Comparison of ENCODE assay signal across 14 cellular contexts in genomic region chr2:8565399-8566154, GRCh38.
DNase-seq lines count a peak whose midpoint lies in the region; ATAC-seq, FAIRE-seq and TF ChIP-seq lines count a peak whose summit lies in the region.
"Had no signal": no experiment of that assay in that cellular context is flagged by ENCODE, and none has a peak within 500 bp of the region (broad histone marks: within the 10 kb centered on the region; RNA-seq: fewer than 3 reads in every experiment).

No MANE protein-coding gene starts in this region.

- H3K4me1 ChIP-seq in RWPE2 (ENCODE audit: insufficient read depth, poor library complexity, severe bottlenecking), result no peaks in the 10 kb centered on the region
- peaks cover 0 to 3% of the 10 kb centered on the region in 2 donors for H3K4me1 ChIP-seq in kidney (ENCODE audit: control insufficient read depth in 1 of 2, insufficient read depth in 1 of 2, low read depth in 1 of 2, low read length in 2 of 2)
- no peaks in the 10 kb centered on the region for H3K4me1 ChIP-seq in ovary (ENCODE audit: insufficient read depth)
- no peaks in the 10 kb centered on the region for H3K4me1 ChIP-seq in upper lobe of right lung

- WGBS in ovary, 3 donors, result 86 to 88% (median 88%) methylated on average over 13 of the region's 13 CpGs

- H3K27me3 ChIP-seq in RWPE2 (ENCODE audit: insufficient read depth, poor library complexity, severe bottlenecking) (no peaks in the 10 kb centered on the region), ovary (no peaks in the 10 kb centered on the region), upper lobe of right lung (no peaks in the 10 kb centered on the region)

- no peak for TF ChIP-seq EP300 in ovary (IDR thresholded peaks at IDR 0.05)

- no peak for FAIRE-seq in kidney (lab: Jason Lieb, UNC)
- no peak for FAIRE-seq in GM12892 (lab: Jason Lieb, UNC)

- no peaks in the 10 kb centered on the region for H3K36me3 ChIP-seq in RWPE2 (ENCODE audit: low read depth)
- no peaks in the 10 kb centered on the region for H3K36me3 ChIP-seq in kidney (ENCODE audit: control insufficient read depth in 1 of 2, insufficient read depth in 2 of 2, low read length in 2 of 2)
- H3K36me3 ChIP-seq in ovary, result no peaks in the 10 kb centered on the region
- no peaks in the 10 kb centered on the region for H3K36me3 ChIP-seq in upper lobe of right lung

- H3K27ac ChIP-seq in RWPE2 (ENCODE audit: poor library complexity, severe bottlenecking), result no peak overlapping the region
- H3K27ac ChIP-seq in kidney (ENCODE audit: low read depth in 2 of 2, low read length in 2 of 2), result no peak overlapping the region
- H3K27ac ChIP-seq in ovary, result no peak overlapping the region
- no peak overlapping the region for H3K27ac ChIP-seq in upper lobe of right lung

- intact Hi-C loops in kidney (cut with DNase I), result no loop called here
- intact Hi-C loops in ovary (cut with DNase I), result no loop called here
- intact Hi-C loops in upper lobe of right lung (cut with DNase I), result no loop called here

- no peak for TF ChIP-seq CTCF in RWPE2 (IDR thresholded peaks at IDR 0.05; ENCODE audit: poor library complexity, severe bottlenecking)
- TF ChIP-seq CTCF in kidney (IDR thresholded peaks at IDR 0.05; ENCODE audit: borderline replicate concordance, extremely low read depth, insufficient read depth), result no peak
- TF ChIP-seq CTCF in ovary (IDR thresholded peaks at IDR 0.05), result no peak
- TF ChIP-seq CTCF in upper lobe of right lung (IDR thresholded peaks at IDR 0.05), result no peak

- H3K9ac ChIP-seq in kidney (ENCODE audit: low read length in 2 of 2), result no peak overlapping the region

- H3K4me3 ChIP-seq in RWPE2 (ENCODE audit: severe bottlenecking) (no peak overlapping the region), kidney (ENCODE audit: low read length in 2 of 2) (no peak overlapping the region), ovary (no peak overlapping the region), upper lobe of right lung (no peak overlapping the region)

- ATAC-seq in RWPE2 (ENCODE audit: low read depth) (no peak), upper lobe of right lung (no peak)

- H3K9me3 ChIP-seq in RWPE2 (ENCODE audit: severe bottlenecking) (no peaks in the 10 kb centered on the region), kidney (ENCODE audit: control insufficient read depth in 1 of 2, low read length in 2 of 2) (peaks cover 0 to 5% of the 10 kb centered on the region in 2 donors), ovary (no peaks in the 10 kb centered on the region), upper lobe of right lung (no peaks in the 10 kb centered on the region)

- TF ChIP-seq POLR2A in ovary (IDR thresholded peaks at IDR 0.05) (no peak), GM12892 (IDR thresholded peaks at IDR 0.05; ENCODE audit: low read depth, low read length) (no peak)

- peak; percentile 23 for DNase-seq in RWPE2 (ENCODE audit: low spot score)
- DNase-seq in kidney, result peak; percentile 59
- peak in 3 of 5 donors; percentile 2 to 11 (median 10) for DNase-seq in ovary
- DNase-seq in upper lobe of right lung, result peak; percentile 58
- DNase-seq in GM12892 (ENCODE audit: insufficient read length), result no peak
- no peak for DNase-seq in DMS153 treated with DMSO at 0.1 percent for 48 hours (lab: John Stamatoyannopoulos, UW; ENCODE audit: unreplicated experiment)
- no peak for DNase-seq in NCI-H187 (lab: John Stamatoyannopoulos, UW)
- DNase-seq: ACHN, KG1, NCI-H1105, NCI-H1694 treated with DMSO at 0.1 percent for 48 hours, NCI-H446 treated with DMSO at 0.1 percent for 48 hours, NCI-H748 treated with DMSO at 0.1 percent for 48 hours, Right ventricle myocardium superior had no signal

Comparison
In these comparisons a context has a peak if more than half of its experiments do, and no peak if none do; other contexts are left out.
1. DNase-seq: peak in RWPE2 (single experiment), kidney (single experiment), ovary (3 of 5) and upper lobe of right lung (single experiment); none in GM12892 (single experiment), DMS153 treated with DMSO at 0.1 percent for 48 hours (single experiment) and NCI-H187 (0 of 2).